ENCODE assay signal across 26 cellular contexts in genomic region chr10:59631882-59632281, GRCh38.
"Had no signal": no experiment of that assay in that cellular context is flagged by ENCODE, and none has a peak within 500 bp of the region (broad histone marks: within the 10 kb centered on the region; RNA-seq: fewer than 3 reads in every experiment).

No MANE protein-coding gene starts in this region.

- H3K27ac Mint-ChIP-seq: activated B cell treated with CpG ODN at 0.5 μM for 24 hours; activated CD4-positive, alpha-beta T cell treated with anti-CD3 and anti-CD28 coated beads, Interleukin-2, amount 10 ng/mL, durations not matched to agents 24 days and 14 days; activated CD8-positive, alpha-beta memory T cell treated with anti-CD3 and anti-CD28 coated beads, Interleukin-2, amount 10 ng/mL, durations not matched to agents 7 days and 5 days; activated naive CD4-positive, alpha-beta T cell treated with anti-CD3 and anti-CD28 coated beads, Interleukin-2, amount 50 U/mL, for 72 hours; activated naive CD8-positive, alpha-beta T cell treated with anti-CD3 and anti-CD28 coated beads, Interleukin-2, amount 50 U/mL, for 24 hours; brain; T-helper 1 cell treated with Interleukin-12 subunit alpha and Interleukin-12 subunit beta and Interleukin-4 antibody, amounts not matched to agents 30 μg/mL and 1 μg/mL, for 36 hours had no signal

- DNase-seq: activated B cell treated with CpG ODN at 0.5 μM for 24 hours; activated CD4-positive, alpha-beta T cell treated with anti-CD3 and anti-CD28 coated beads for 1 hour; activated CD4-positive, alpha-beta T cell treated with anti-CD3 and anti-CD28 coated beads, Interleukin-2, amount 10 ng/mL, durations not matched to agents 24 days and 14 days; activated CD4-positive, alpha-beta T cell treated with anti-CD3 and anti-CD28 coated beads, Interleukin-2, amount 50 U/mL, for 48 hours; activated CD8-positive, alpha-beta memory T cell treated with anti-CD3 and anti-CD28 coated beads, Interleukin-2, amount 10 ng/mL, durations not matched to agents 7 days and 5 days; activated effector memory CD4-positive, alpha-beta T cell treated with anti-CD3 and anti-CD28 coated beads, Interleukin-2, amount 50 U/mL, for 16 hours; activated naive CD4-positive, alpha-beta T cell treated with Interleukin-2 at 50 U/mL for 16 hours; activated naive CD8-positive, alpha-beta T cell treated with anti-CD3 and anti-CD28 coated beads, Interleukin-2, amount 50 U/mL, for 24 hours; activated T-cell treated with anti-CD3 and anti-CD28 coated beads, Interleukin-2, amount 50 U/mL, for 4 hours; amygdala; cerebellar nuclear complex; Karpas-422; NCI-H1092; NCI-H1417 treated with DMSO at 0.1 percent for 48 hours; NCI-H1694; NCI-H2029; NCI-H2107; NCI-H446 treated with DMSO at 0.1 percent for 48 hours; NCI-H524 treated with DMSO at 0.1 percent for 48 hours; NK-92 treated with Interleukin-12 subunit alpha and Interleukin-12 subunit beta, amount 100 ng/mL, for 24 hours; Peyer's patch; SHP77 had no signal

- H3K4me1 Mint-ChIP-seq: activated B cell treated with CpG ODN at 0.5 μM for 24 hours; activated CD4-positive, alpha-beta T cell treated with anti-CD3 and anti-CD28 coated beads, Interleukin-2, amount 10 ng/mL, durations not matched to agents 24 days and 14 days; activated CD8-positive, alpha-beta memory T cell treated with anti-CD3 and anti-CD28 coated beads, Interleukin-2, amount 10 ng/mL, durations not matched to agents 7 days and 5 days; activated naive CD8-positive, alpha-beta T cell treated with anti-CD3 and anti-CD28 coated beads, Interleukin-2, amount 50 U/mL, for 24 hours had no signal

- H3K9me3 Mint-ChIP-seq: activated B cell treated with CpG ODN at 0.5 μM for 24 hours; activated CD4-positive, alpha-beta T cell treated with anti-CD3 and anti-CD28 coated beads, Interleukin-2, amount 10 ng/mL, durations not matched to agents 24 days and 14 days; activated naive CD4-positive, alpha-beta T cell treated with anti-CD3 and anti-CD28 coated beads, Interleukin-2, amount 50 U/mL, for 72 hours; activated naive CD8-positive, alpha-beta T cell treated with anti-CD3 and anti-CD28 coated beads, Interleukin-2, amount 50 U/mL, for 24 hours; activated T-cell treated with anti-CD3 and anti-CD28 coated beads, Interleukin-2, amount 50 U/mL, for 4 hours; brain; T-helper 1 cell treated with Interleukin-12 subunit alpha and Interleukin-12 subunit beta and Interleukin-4 antibody, amounts not matched to agents 30 μg/mL and 1 μg/mL, for 36 hours had no signal

- H3K4me3 ChIP-seq: cardiac muscle cell, Peyer's patch had no signal

- ATAC-seq: activated CD8-positive, alpha-beta memory T cell treated with anti-CD3 and anti-CD28 coated beads, Interleukin-2, amount 10 ng/mL, durations not matched to agents 7 days and 5 days; activated naive CD4-positive, alpha-beta T cell treated with anti-CD3 and anti-CD28 coated beads, Interleukin-2, amount 50 U/mL, for 72 hours; activated naive CD8-positive, alpha-beta T cell treated with anti-CD3 and anti-CD28 coated beads, Interleukin-2, amount 50 U/mL, for 24 hours; activated T-cell treated with anti-CD3 and anti-CD28 coated beads, Interleukin-2, amount 50 U/mL, for 4 hours had no signal

- H3K4me3 Mint-ChIP-seq: activated B cell treated with CpG ODN at 0.5 μM for 24 hours; activated CD4-positive, alpha-beta T cell treated with anti-CD3 and anti-CD28 coated beads, Interleukin-2, amount 10 ng/mL, durations not matched to agents 24 days and 14 days; activated CD8-positive, alpha-beta memory T cell treated with anti-CD3 and anti-CD28 coated beads, Interleukin-2, amount 10 ng/mL, durations not matched to agents 7 days and 5 days; activated naive CD8-positive, alpha-beta T cell treated with anti-CD3 and anti-CD28 coated beads, Interleukin-2, amount 50 U/mL, for 24 hours; activated T-cell treated with anti-CD3 and anti-CD28 coated beads, Interleukin-2, amount 50 U/mL, for 4 hours; brain; T-helper 1 cell treated with Interleukin-12 subunit alpha and Interleukin-12 subunit beta and Interleukin-4 antibody, amounts not matched to agents 30 μg/mL and 1 μg/mL, for 36 hours had no signal

- H3K36me3 Mint-ChIP-seq: activated CD8-positive, alpha-beta memory T cell treated with anti-CD3 and anti-CD28 coated beads, Interleukin-2, amount 10 ng/mL, durations not matched to agents 7 days and 5 days; activated naive CD4-positive, alpha-beta T cell treated with anti-CD3 and anti-CD28 coated beads, Interleukin-2, amount 50 U/mL, for 72 hours; brain had no signal
